Comparison of ENCODE assay signal across 8 cellular contexts in genomic region chr6:32153252-32153834, GRCh38. TPM values are rescaled to one million over a fixed set of nuclear protein-coding genes. Genes with fewer than 3 reads are reported as not detected.
DNase-seq lines count a peak whose midpoint lies in the region; TF ChIP-seq lines count a peak whose summit lies in the region.

No MANE protein-coding gene starts in this region.

- WGBS in suprapubic skin, result 8% methylated on average over 18 of the region's 26 CpGs

- TF ChIP-seq CTCF in GM06990 (IDR thresholded peaks at IDR 0.05; ENCODE audit: insufficient read depth, low read length, poor library complexity, severe bottlenecking), result no peak
- no peak for TF ChIP-seq CTCF in breast epithelium (IDR thresholded peaks at IDR 0.05)
- no peak for TF ChIP-seq CTCF in suprapubic skin (IDR thresholded peaks at IDR 0.05)

- no peak for TF ChIP-seq EP300 in suprapubic skin (IDR thresholded peaks at IDR 0.05)

- DNase-seq in GM06990 (ENCODE audit: extremely low read depth, insufficient read length) (no peak), NCI-H460 (ENCODE audit: extremely low read depth, low read depth) (peak; percentile 13), breast epithelium (ENCODE audit: low spot score in 2 of 2) (no peak), kidney tubule cell (ENCODE audit: low spot score) (peak; percentile 29), suprapubic skin (ENCODE audit: low spot score in 2 of 2) (peak in 1 of 2 donors; percentile 83), NCI-H1048 (lab: John Stamatoyannopoulos, UW) (no peak)
- no peak for DNase-seq in stimulated activated CD4-positive, alpha-beta T cell treated with anti-CD3 and anti-CD28 coated beads, Interleukin-15, amount 100 ng/mL, for 24 hours
- DNase-seq in activated effector memory CD4-positive, alpha-beta T cell treated with anti-CD3 and anti-CD28 coated beads, Interleukin-2, amount 50 U/mL, for 16 hours, result no peak

- TF ChIP-seq POLR2A in breast epithelium (IDR thresholded peaks at IDR 0.05), result no peak
- TF ChIP-seq POLR2A in suprapubic skin (IDR thresholded peaks at IDR 0.05), result peak in 1 of 2 donors; percentile 1

- H3K9me3 ChIP-seq in breast epithelium (no peaks in the 10 kb centered on the region), suprapubic skin (no peaks in the 10 kb centered on the region)

- no peaks in the 10 kb centered on the region for H3K36me3 ChIP-seq in GM06990 (ENCODE audit: control insufficient read depth, insufficient read depth, low read length)
- H3K36me3 ChIP-seq in breast epithelium, result no peaks in the 10 kb centered on the region
- peaks cover 25% of the 10 kb centered on the region for H3K36me3 ChIP-seq in suprapubic skin

- H3K27me3 ChIP-seq in GM06990 (replicated peaks; ENCODE audit: control insufficient read depth, insufficient read depth, low read length) (peaks cover 1% of the 10 kb centered on the region), breast epithelium (no peaks in the 10 kb centered on the region), suprapubic skin (no peaks in the 10 kb centered on the region)

- H3K27ac ChIP-seq in breast epithelium (peak overlapping the region; percentile 89 to 98), suprapubic skin (peak overlapping the region; percentile 88)

- H3K4me3 ChIP-seq in GM06990 (replicated peaks; ENCODE audit: low read depth, low read length) (peak overlapping the region; percentile 60), breast epithelium (peak overlapping the region; percentile 76 to 84 (median 82)), suprapubic skin (peak overlapping the region; percentile 76)

- intact Hi-C loops in breast epithelium (cut with DNase I; ENCODE audit: low total_unique reads), result no loop called here

- peaks cover 0 to 11% of the 10 kb centered on the region in 2 donors for H3K4me1 ChIP-seq in breast epithelium
- peaks cover 47% of the 10 kb centered on the region for H3K4me1 ChIP-seq in suprapubic skin

RNA-seq across cellular contexts. Expression of gene PPT2, which starts 0.6 kb away (rescaled TPM):
- 25.2 and 29.5 TPM in 2 replicates for total RNA-seq in NCI-H460 (2014; rRNA removed; shearing (Covaris generic))
- 30.0 and 51.4 TPM in 2 replicates for polyA plus RNA-seq in NCI-H460 (2014; cell fraction: nucleus; rRNA removed)
- total RNA-seq in breast epithelium (10 to 100 TPM; 18.4 to 59.6 (median 28.5) TPM), suprapubic skin (100 to 1,000 TPM in 1 of 4 donors, 10 to 100 TPM in 3; 42.8 to 183 (median 72.2) TPM)

RNA-seq across cellular contexts. Expression of gene PRRT1, which starts 1.6 kb away (rescaled TPM):
- total RNA-seq in NCI-H460 (2014; rRNA removed; shearing (Covaris generic)), result 0.20 and 0.37 TPM in 2 replicates
- polyA plus RNA-seq in NCI-H460 (2014; cell fraction: nucleus; rRNA removed), result 0.68 and 0.89 TPM in 2 replicates
- 1 to 10 TPM in 2 of 3 donors, under 1 TPM in 1; 0.48 to 2.8 (median 1.3) TPM for total RNA-seq in breast epithelium
- total RNA-seq in suprapubic skin, result 1 to 10 TPM in 1 of 4 donors, under 1 TPM in 3; 0.42 to 2.1 (median 0.45) TPM

RNA-seq across cellular contexts. Expression of gene EGFL8, which starts 11.1 kb away (rescaled TPM):
- total RNA-seq in NCI-H460 (2014; rRNA removed; shearing (Covaris generic)), result 3.7 and 6.0 TPM in 2 replicates
- 35.2 and 47.5 TPM in 2 replicates for polyA plus RNA-seq in NCI-H460 (2014; cell fraction: nucleus; rRNA removed)
- total RNA-seq in breast epithelium (10 to 100 TPM; 10.2 to 19.6 (median 11.8) TPM), suprapubic skin (10 to 100 TPM in 3 of 4 donors, 1 to 10 TPM in 1; 7.3 to 66.5 (median 15.4) TPM)

RNA-seq across cellular contexts. Expression of gene AGPAT1, which starts 22.5 kb away (rescaled TPM):
- total RNA-seq in NCI-H460 (2014; rRNA removed; shearing (Covaris generic)), result 47.7 and 49.0 TPM in 2 replicates
- 26.1 and 26.5 TPM in 2 replicates for polyA plus RNA-seq in NCI-H460 (2014; cell fraction: nucleus; rRNA removed)
- total RNA-seq in breast epithelium, result 10 to 100 TPM; 25.8 to 33.8 (median 30.6) TPM
- total RNA-seq in suprapubic skin, result 10 to 100 TPM; 30.4 to 68.9 (median 42.6) TPM

RNA-seq across cellular contexts. Expression of gene FKBPL, which starts 23.3 kb away (rescaled TPM):
- 4.9 and 5.7 TPM in 2 replicates for total RNA-seq in NCI-H460 (2014; rRNA removed; shearing (Covaris generic))
- polyA plus RNA-seq in NCI-H460 (2014; cell fraction: nucleus; rRNA removed), result 2.8 and 6.7 TPM in 2 replicates
- 1 to 10 TPM; 2.6 to 4.1 (median 2.7) TPM for total RNA-seq in breast epithelium
- 10 to 100 TPM in 1 of 4 donors, 1 to 10 TPM in 3; 3.5 to 10.6 (median 5.6) TPM for total RNA-seq in suprapubic skin

Comparison
In these comparisons a context has a peak if more than half of its experiments do, and no peak if none do; other contexts are left out.
1. DNase-seq: peak in NCI-H460 (single experiment) and kidney tubule cell (single experiment); none in GM06990 (single experiment), breast epithelium (0 of 2), NCI-H1048 (single experiment), stimulated activated CD4-positive, alpha-beta T cell treated with anti-CD3 and anti-CD28 coated beads, Interleukin-15, amount 100 ng/mL, for 24 hours (single experiment) and activated effector memory CD4-positive, alpha-beta T cell treated with anti-CD3 and anti-CD28 coated beads, Interleukin-2, amount 50 U/mL, for 16 hours (single experiment).
2. Peak in every context shown above with its lines, with median percentiles within 50 percentile points of each other: H3K4me3 ChIP-seq.